ENCODE assay signal across 8 cellular contexts in genomic region chr9:32526042-32526706, GRCh38. TPM values are rescaled to one million over a fixed set of nuclear protein-coding genes. Genes with fewer than 3 reads are reported as not detected.
A peak's percentile ranks its signal among the peaks of the same experiment; 100 is the strongest.
DNase-seq lines count a peak whose midpoint lies in the region; ATAC-seq, FAIRE-seq and TF ChIP-seq lines count a peak whose summit lies in the region.

Gene RIGI, minus strand, starts transcription at chr9:32526196. Its CDS starts 30 bp downstream, at chr9:32526166.

- FAIRE-seq in keratinocyte (lab: Jason Lieb, UNC): peak; percentile 72

- no peaks in the 10 kb centered on the region for H3K9me1 ChIP-seq in keratinocyte (ENCODE audit: control insufficient read depth, extremely low read depth, insufficient read depth, low read length)

- peaks cover 0 to 2% of the 10 kb centered on the region in 2 experiments for H3K36me3 ChIP-seq in keratinocyte (ENCODE audit: control insufficient read depth in 2 of 2, extremely low read depth in 1 of 2, insufficient read depth in 2 of 2, low read length in 2 of 2)

- H4K20me1 ChIP-seq in keratinocyte (ENCODE audit: control insufficient read depth, extremely low read depth, insufficient read depth, low read length): no peaks in the 10 kb centered on the region

- H3K9me3 Mint-ChIP-seq in activated B cell treated with CpG ODN at 0.5 μM for 24 hours: peaks cover 4% of the 10 kb centered on the region

- peak; percentile 25 for TF ChIP-seq CTCF in AG04449 (IDR thresholded peaks at IDR 0.05; ENCODE audit: insufficient read depth, low read length, missing control alignments)
- no peak for TF ChIP-seq CTCF in activated B cell treated with CpG ODN at 0.5 μM for 24 hours (IDR thresholded peaks at IDR 0.05)
- peak; percentile 42 to 70 (median 61) for TF ChIP-seq CTCF in keratinocyte (optimal IDR thresholded peaks at IDR 0.05 in 1 of 3, IDR thresholded peaks at IDR 0.05 in 1 of 3, conservative IDR thresholded peaks at IDR 0.05 in 1 of 3; ENCODE audit: extremely low read depth in 1 of 3, insufficient read depth in 2 of 3, low read length in 3 of 3)

- peak within 1 kb of the TSS; percentile 71 for H2AFZ ChIP-seq in keratinocyte (ENCODE audit: control insufficient read depth, low read length)

- intact Hi-C loops in activated B cell treated with CpG ODN at 0.5 μM for 24 hours (cut with micrococcal nuclease): loop anchor here (1.0 kb wide), 4 partner anchors 24 to 147 kb away; partner anchors contain the start of genes ACO1 and NDUFB6

- H3K27me3 Mint-ChIP-seq in activated B cell treated with CpG ODN at 0.5 μM for 24 hours: no peaks in the 10 kb centered on the region

- DNase-seq in AG04449 (ENCODE audit: low read depth, low spot score): peak; percentile 46
- DNase-seq in NCI-H2171 (lab: John Stamatoyannopoulos, UW): peak; percentile 11
- peak; percentile 59 for DNase-seq in activated B cell treated with CpG ODN at 0.5 μM for 24 hours
- DNase-seq in cerebellar cortex (ENCODE audit: low spot score): peak; percentile 84
- DNase-seq in keratinocyte (ENCODE audit: low read depth, low spot score): peak; percentile 53
- DNase-seq in stimulated activated CD4-positive, alpha-beta T cell treated with anti-CD3 and anti-CD28 coated beads, Interleukin-15, amount 100 ng/mL, for 1 hour (ENCODE audit: low read depth in 1 of 2, low spot score in 1 of 2): peak; percentile 49 to 52

- peak within 1 kb of the TSS; percentile 76 for H3K27ac ChIP-seq in keratinocyte (ENCODE audit: control insufficient read depth, insufficient read depth, low read length)

- POLR2A ChIA-PET in AG04449 (lab: Yijun Ruan, JAX) (interaction anchor here (0.6 to 1.1 kb wide), 4 partner anchors 25 to 147 kb away, joined by 3 to 4 read pairs (median 3); partner anchors contain the start of gene SMIM27), activated B cell treated with CpG ODN at 0.5 μM for 24 hours (lab: Charles Lee) (interaction anchor here (0.6 to 3.0 kb wide), 6 partner anchors 25 to 499 kb away, joined by 3 to 40 read pairs (median 8); partner anchors contain the start of genes DNAJA1, NDUFB6, SMIM27 and TOPORS)

- peaks cover 48% of the 10 kb centered on the region for H3K79me2 ChIP-seq in keratinocyte (ENCODE audit: control insufficient read depth, insufficient read depth, low read length)

- peak within 1 kb of the TSS; percentile 98 for H3K4me3 Mint-ChIP-seq in activated B cell treated with CpG ODN at 0.5 μM for 24 hours

- CTCF ChIA-PET in AG04449 (lab: Yijun Ruan, JAX): interaction anchor here (0.6 to 6.9 kb wide), 19 partner anchors 9 to 147 kb away, joined by 3 to 71 read pairs (median 5); partner anchors contain the start of genes ACO1 and NDUFB6
- CTCF ChIA-PET in activated B cell treated with CpG ODN at 0.5 μM for 24 hours (lab: Charles Lee): interaction anchor here (0.7 to 2.9 kb wide), 6 partner anchors 19 to 147 kb away, joined by 3 to 34 read pairs (median 4); partner anchors contain the start of gene NDUFB6

- peak within 1 kb of the TSS; percentile 76 for H3K4me3 ChIP-seq in AG04449 (ENCODE audit: low read depth, low read length)
- H3K4me3 ChIP-seq in keratinocyte (ENCODE audit: control insufficient read depth in 2 of 3, extremely low read depth in 1 of 3, insufficient read depth in 2 of 3, low read depth in 1 of 3, low read length in 3 of 3): peak within 1 kb of the TSS; percentile 50 to 78 (median 73)

- no peaks in the 10 kb centered on the region for H3K9me3 ChIP-seq in keratinocyte (ENCODE audit: control insufficient read depth, low read depth, low read length)

- dilution Hi-C loops in keratinocyte (cut with MboI; ENCODE audit: extremely low pct_ligation_motif_present, low sequenced_read_pairs): no loop called here

- peak; percentile 68 for ATAC-seq in GM18867 (IDR thresholded peaks at IDR 0.05; ENCODE audit: unreplicated experiment)
- peak; percentile 57 for ATAC-seq in HG03103 (IDR thresholded peaks at IDR 0.05; ENCODE audit: low read depth, unreplicated experiment)
- ATAC-seq in activated B cell treated with CpG ODN at 0.5 μM for 24 hours (ENCODE audit: low read depth): peak; percentile 69

- no peaks in the 10 kb centered on the region for H3K27me3 ChIP-seq in keratinocyte (ENCODE audit: control insufficient read depth, extremely low read depth, insufficient read depth, low read length)

- peak within 1 kb of the TSS; percentile 78 for H3K9ac ChIP-seq in keratinocyte (ENCODE audit: control insufficient read depth, extremely low read depth, insufficient read depth, low read length)

- H3K4me1 ChIP-seq in keratinocyte (ENCODE audit: control insufficient read depth, extremely low read depth, insufficient read depth, low read length): peaks cover 11% of the 10 kb centered on the region

- peak within 1 kb of the TSS; percentile 91 for H3K4me2 ChIP-seq in keratinocyte (ENCODE audit: control insufficient read depth, extremely low read depth, insufficient read depth, low read depth, low read length)

- peaks cover 34% of the 10 kb centered on the region for H3K36me3 Mint-ChIP-seq in activated B cell treated with CpG ODN at 0.5 μM for 24 hours (ENCODE audit: low read depth)

- peaks cover 55% of the 10 kb centered on the region for H3K4me1 Mint-ChIP-seq in activated B cell treated with CpG ODN at 0.5 μM for 24 hours

- peak within 1 kb of the TSS; percentile 94 for H3K27ac Mint-ChIP-seq in activated B cell treated with CpG ODN at 0.5 μM for 24 hours

RNA-seq across cellular contexts. Expression of gene RIGI, which starts in this region (rescaled TPM):
- 11.3 and 12.3 TPM in 2 replicates for total RNA-seq in activated B cell treated with CpG ODN at 0.5 μM for 24 hours
- polyA plus RNA-seq in keratinocyte: 23.0 to 31.4 TPM (median 27.6 TPM) in 3 replicates
- polyA plus RNA-seq in keratinocyte (2011; ENCODE audit: low read depth): 3.0 TPM
- polyA plus RNA-seq in keratinocyte (2011; cell fraction: cytosol; rRNA removed): 11.4 and 22.0 TPM in 2 replicates
- 30.2 and 35.6 TPM in 2 replicates for polyA plus RNA-seq in keratinocyte (2011; cell fraction: nucleus; rRNA removed)
- polyA plus RNA-seq in keratinocyte (2012; ENCODE audit: low replicate concordance): 4.7 and 29.6 TPM in 2 replicates
- polyA minus RNA-seq in keratinocyte: 7.3 to 34.9 TPM (median 16.8 TPM) in 3 replicates
- 9.6 TPM for polyA minus RNA-seq in keratinocyte (2011; cell fraction: cytosol; rRNA and poly(A)+ RNA removed)
- polyA minus RNA-seq in keratinocyte (2011; cell fraction: nucleus; rRNA and poly(A)+ RNA removed): 21.1 and 44.8 TPM in 2 replicates

Comparison
In these comparisons a context has a peak if more than half of its experiments do, and no peak if none do; other contexts are left out.
1. Peak in every context shown above with its lines: DNase-seq, ATAC-seq, H3K4me3 ChIP-seq and H3K27ac ChIP-seq.
2. DNase-seq: peak in every context shown above with its lines; median percentile 84 in cerebellar cortex; 59 in activated B cell treated with CpG ODN at 0.5 μM for 24 hours; 53 in keratinocyte; 50 in stimulated activated CD4-positive, alpha-beta T cell treated with anti-CD3 and anti-CD28 coated beads, Interleukin-15, amount 100 ng/mL, for 1 hour; 46 in AG04449; 11 in NCI-H2171.